Comparison of ENCODE assay signal across 18 cellular contexts in genomic region chr3:140443073-140443472, GRCh38.
"Had no signal": no experiment of that assay in that cellular context is flagged by ENCODE, and none has a peak within 500 bp of the region (broad histone marks: within the 10 kb centered on the region; RNA-seq: fewer than 3 reads in every experiment).

No MANE protein-coding gene starts in this region.

- H3K36me3 ChIP-seq: Peyer's patch, SJCRH30 had no signal

- H3K9me3 ChIP-seq: Peyer's patch, SJCRH30 had no signal

- H3K27ac ChIP-seq: PC-9, Peyer's patch, SJCRH30 had no signal

- DNase-seq: IMR-90, Karpas-422, KG1, MM.1S, NCI-H1092 treated with DMSO at 0.1 percent for 48 hours, NCI-H1436, NCI-H187, NCI-H2029, NCI-H446, NCI-H510A, NCI-H524 treated with DMSO at 0.1 percent for 48 hours, NCI-H69, NCI-H774, OCI-M1, PC-9, Peyer's patch, SHP77 treated with DMSO at 0.1 percent for 48 hours, SJCRH30 had no signal

- H3K4me1 ChIP-seq: Peyer's patch, SJCRH30 had no signal

- H3K4me3 ChIP-seq: PC-9, Peyer's patch, SJCRH30 had no signal

- H3K27me3 ChIP-seq: Peyer's patch, SJCRH30 had no signal
